In the genomic region with DNA sequence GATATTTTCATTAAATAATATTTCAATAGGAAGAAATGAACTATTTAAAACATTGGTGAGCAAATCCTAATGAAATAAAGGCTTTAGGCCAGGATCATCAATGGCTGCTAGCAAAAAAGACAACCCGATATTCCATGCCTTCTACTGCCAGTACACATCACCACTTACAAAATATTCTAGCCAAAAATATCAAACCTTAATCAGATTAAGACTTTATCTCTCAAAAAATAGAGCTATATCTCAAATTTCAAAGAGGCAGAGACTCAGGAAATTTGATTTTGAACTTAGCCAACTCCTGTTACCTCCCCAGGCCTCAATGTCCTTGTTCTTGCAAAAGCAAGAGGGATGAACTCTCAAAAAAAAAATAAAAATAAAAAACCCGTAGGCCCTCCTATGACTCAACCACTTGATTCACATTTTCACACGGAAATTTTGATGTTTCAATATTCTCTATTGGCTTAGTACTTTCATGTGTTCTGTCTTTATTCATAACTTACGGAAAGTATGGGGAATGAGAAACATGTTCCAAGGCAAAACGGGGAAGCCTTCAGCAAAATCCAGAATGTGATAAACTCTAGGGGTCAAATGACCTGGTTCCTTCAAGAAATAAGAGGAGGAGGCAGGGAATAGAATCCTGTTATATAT, we compare ENCODE assay signal across 1 cellular context.
TF ChIP-seq lines count a peak whose summit lies in the region.

No MANE protein-coding gene starts in this region.

TF ChIP-seq in SK-N-SH treated with all-trans-retinoic acid at 6 μM for 48 hours, 23 proteins besides CTCF, POLR2A, EP300 and RAD21 (continued from another document):
- TF ChIP-seq, protein P1, sequence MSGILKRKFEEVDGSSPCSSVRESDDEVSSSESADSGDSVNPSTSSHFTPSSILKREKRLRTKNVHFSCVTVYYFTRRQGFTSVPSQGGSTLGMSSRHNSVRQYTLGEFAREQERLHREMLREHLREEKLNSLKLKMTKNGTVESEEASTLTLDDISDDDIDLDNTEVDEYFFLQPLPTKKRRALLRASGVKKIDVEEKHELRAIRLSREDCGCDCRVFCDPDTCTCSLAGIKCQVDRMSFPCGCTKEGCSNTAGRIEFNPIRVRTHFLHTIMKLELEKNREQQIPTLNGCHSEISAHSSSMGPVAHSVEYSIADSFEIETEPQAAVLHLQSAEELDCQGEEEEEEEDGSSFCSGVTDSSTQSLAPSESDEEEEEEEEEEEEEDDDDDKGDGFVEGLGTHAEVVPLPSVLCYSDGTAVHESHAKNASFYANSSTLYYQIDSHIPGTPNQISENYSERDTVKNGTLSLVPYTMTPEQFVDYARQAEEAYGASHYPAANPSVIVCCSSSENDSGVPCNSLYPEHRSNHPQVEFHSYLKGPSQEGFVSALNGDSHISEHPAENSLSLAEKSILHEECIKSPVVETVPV (CRISPR knock-in tag; IDR thresholded peaks at IDR 0.05) = 0 out of 2 replicates have a peak, but pooled peaks have one; percentile 38
- TF ChIP-seq ISL1 (CRISPR knock-in tag; IDR thresholded peaks at IDR 0.05) (peak; percentile 82), PPARA (CRISPR knock-in tag; IDR thresholded peaks at IDR 0.05; ENCODE audit: borderline replicate concordance) (no peak), SNAI2 (CRISPR knock-in tag; IDR thresholded peaks at IDR 0.05) (peak; percentile 31; the same call in 1 of the 2 replicates)
